1 cellular context compared by ENCODE assay signal in the genomic region with DNA sequence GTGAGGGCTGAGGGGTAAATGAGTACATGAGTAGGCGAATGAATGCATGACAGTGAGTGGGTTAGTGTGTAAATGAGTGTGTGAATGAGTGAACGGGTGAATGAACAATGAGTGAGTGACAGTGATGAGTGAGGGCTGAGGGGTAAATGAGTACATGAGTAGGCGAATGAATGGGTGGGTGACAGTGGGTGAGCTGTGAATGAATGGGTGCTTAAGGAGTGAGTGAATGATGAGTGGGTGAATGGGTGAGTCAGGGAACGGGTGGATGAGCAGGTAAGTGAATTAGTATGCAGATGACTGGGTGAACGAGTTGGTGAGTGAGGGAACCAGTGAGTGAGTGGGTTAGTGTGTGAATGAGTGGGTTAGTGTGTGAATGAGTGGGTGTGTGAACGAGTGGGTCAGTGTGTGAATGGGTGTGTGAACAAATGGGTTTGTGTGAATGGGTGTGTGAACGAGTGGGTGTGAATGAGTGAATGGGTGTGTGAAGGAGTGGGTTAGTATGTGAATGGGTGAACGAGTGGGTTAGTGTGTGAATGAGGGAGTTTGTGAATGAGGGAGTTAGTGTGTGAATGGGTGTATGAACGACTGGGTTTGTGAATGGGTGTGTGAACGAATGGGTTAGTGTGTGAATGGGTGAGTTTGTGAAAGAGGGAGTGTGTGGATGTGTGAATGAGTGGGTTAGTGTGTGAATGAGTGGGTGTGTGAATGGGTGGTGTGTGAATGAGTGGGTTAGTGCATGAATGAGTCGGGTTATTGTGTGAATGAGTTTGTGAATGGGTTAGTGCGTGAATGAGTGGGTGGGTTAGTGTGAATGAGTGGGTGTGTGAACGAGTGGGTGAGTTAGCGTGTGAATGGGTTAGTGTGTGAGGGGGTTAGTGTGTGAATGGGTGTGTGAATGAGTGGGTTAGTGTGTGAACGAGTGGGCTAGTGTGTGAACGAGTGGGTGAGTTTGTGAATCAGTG.
TF ChIP-seq lines count a peak whose summit lies in the region.

No MANE protein-coding gene starts in this region.

TF ChIP-seq in HepG2, 621 proteins besides CTCF, POLR2A, EP300 and RAD21:
- TF ChIP-seq, protein P1, sequence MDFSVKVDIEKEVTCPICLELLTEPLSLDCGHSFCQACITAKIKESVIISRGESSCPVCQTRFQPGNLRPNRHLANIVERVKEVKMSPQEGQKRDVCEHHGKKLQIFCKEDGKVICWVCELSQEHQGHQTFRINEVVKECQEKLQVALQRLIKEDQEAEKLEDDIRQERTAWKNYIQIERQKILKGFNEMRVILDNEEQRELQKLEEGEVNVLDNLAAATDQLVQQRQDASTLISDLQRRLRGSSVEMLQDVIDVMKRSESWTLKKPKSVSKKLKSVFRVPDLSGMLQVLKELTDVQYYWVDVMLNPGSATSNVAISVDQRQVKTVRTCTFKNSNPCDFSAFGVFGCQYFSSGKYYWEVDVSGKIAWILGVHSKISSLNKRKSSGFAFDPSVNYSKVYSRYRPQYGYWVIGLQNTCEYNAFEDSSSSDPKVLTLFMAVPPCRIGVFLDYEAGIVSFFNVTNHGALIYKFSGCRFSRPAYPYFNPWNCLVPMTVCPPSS (IDR thresholded peaks at IDR 0.05), result 0 out of 2 replicates have a peak, but pooled peaks have one; percentile 25
- no peak for TF ChIP-seq SRY (CRISPR knock-in tag; IDR thresholded peaks at IDR 0.05)
